ENCODE assay signal across 26 cellular contexts in genomic region chr7:103412151-103412550, GRCh38.
"Had no signal": no experiment of that assay in that cellular context is flagged by ENCODE, and none has a peak within 500 bp of the region (broad histone marks: within the 10 kb centered on the region; RNA-seq: fewer than 3 reads in every experiment).

No MANE protein-coding gene starts in this region.

- H3K27ac ChIP-seq: stomach, suprapubic skin, testis, thoracic aorta, thyroid gland, tibial artery, tibial nerve, transverse colon, upper lobe of left lung, upper lobe of right lung, uterus, vagina had no signal

- H3K4me1 ChIP-seq: suprapubic skin, testis, thyroid gland, tibial artery, tibial nerve, transverse colon, upper lobe of left lung, upper lobe of right lung, uterus, vagina had no signal

- H3K4me3 ChIP-seq: stomach, suprapubic skin, testis, thoracic aorta, thyroid gland, tibial artery, tibial nerve, transverse colon, upper lobe of left lung, upper lobe of right lung, uterus, vagina had no signal

- H3K9me3 ChIP-seq: stomach, testis, thoracic aorta, thyroid gland, tibial artery, tibial nerve, transverse colon, upper lobe of left lung, upper lobe of right lung, uterus, vagina had no signal

- ATAC-seq: stimulated activated effector memory CD8-positive, alpha-beta T cell treated with anti-CD3 and anti-CD28 coated beads, Interleukin-12 subunit alpha, Interleukin-12 subunit beta, amount 100 ng/mL, for 72 hours; stimulated activated memory B cell treated with anti-CD40 and anti-IgM and Interleukin-4, amounts not matched to agents 10 μg/mL and 1 μg/mL and 100 μg/mL, for 72 hours; stimulated activated naive B cell treated with anti-CD40 and anti-IgM and Interleukin-4, amounts not matched to agents 10 μg/mL and 1 μg/mL and 100 μg/mL, for 72 hours; stimulated activated naive CD8-positive, alpha-beta T cell treated with anti-CD3 and anti-CD28 coated beads, Interleukin-15, amount 100 ng/mL, for 72 hours; stimulated activated naive CD8-positive, alpha-beta T cell treated with anti-CD3 and anti-CD28 coated beads, Interleukin-15, Interleukin-2, amounts not matched to agents 100 U/mL and 50 U/mL, for 24 hours; upper lobe of right lung had no signal

- H3K36me3 ChIP-seq: stomach, suprapubic skin, thoracic aorta, thyroid gland, tibial artery, tibial nerve, transverse colon, upper lobe of left lung, upper lobe of right lung, uterus, vagina had no signal

- H3K27me3 ChIP-seq: stomach, suprapubic skin, testis, thyroid gland, tibial artery, tibial nerve, transverse colon, upper lobe of left lung, upper lobe of right lung, uterus, vagina had no signal

- DNase-seq: stimulated activated CD4-positive, alpha-beta T cell treated with anti-CD3 and anti-CD28 coated beads, Interleukin-2, amount 100 ng/mL, for 48 hours; stimulated activated CD4-positive, alpha-beta T cell treated with anti-CD3 and anti-CD28 coated beads, Interleukin-4, amount 100 ng/mL, for 1 hour; stimulated activated CD4-positive, alpha-beta T cell treated with anti-CD3 and anti-CD28 coated beads, Interleukin-4, amount 100 ng/mL, for 24 hours; stimulated activated CD4-positive, alpha-beta T cell treated with anti-CD3 and anti-CD28 coated beads, Interleukin-4, amount 100 ng/mL, for 4 hours; stimulated activated CD8-positive, alpha-beta memory T cell treated with anti-CD3 and anti-CD28 coated beads, Interleukin-4, amount 100 ng/mL, for 48 hours; stimulated activated naive B cell treated with anti-CD40 and anti-IgM and Interleukin-4, amounts not matched to agents 10 μg/mL and 1 μg/mL and 100 μg/mL, for 72 hours; stimulated activated naive CD4-positive, alpha-beta T cell; stimulated activated naive CD4-positive, alpha-beta T cell treated with Interleukin-2 at 50 U/mL for 16 hours; stimulated activated naive CD8-positive, alpha-beta T cell treated with anti-CD3 and anti-CD28 coated beads, Interleukin-15, amount 100 ng/mL, for 72 hours; stimulated activated naive CD8-positive, alpha-beta T cell treated with anti-CD3 and anti-CD28 coated beads, Interleukin-15, Interleukin-2, amounts not matched to agents 100 U/mL and 50 U/mL, for 24 hours; stomach; substantia nigra; testis; thyroid gland; tibial artery; transverse colon; trophoblast cell; upper lobe of left lung; upper lobe of right lung; uterus had no signal
